In the genomic region with DNA sequence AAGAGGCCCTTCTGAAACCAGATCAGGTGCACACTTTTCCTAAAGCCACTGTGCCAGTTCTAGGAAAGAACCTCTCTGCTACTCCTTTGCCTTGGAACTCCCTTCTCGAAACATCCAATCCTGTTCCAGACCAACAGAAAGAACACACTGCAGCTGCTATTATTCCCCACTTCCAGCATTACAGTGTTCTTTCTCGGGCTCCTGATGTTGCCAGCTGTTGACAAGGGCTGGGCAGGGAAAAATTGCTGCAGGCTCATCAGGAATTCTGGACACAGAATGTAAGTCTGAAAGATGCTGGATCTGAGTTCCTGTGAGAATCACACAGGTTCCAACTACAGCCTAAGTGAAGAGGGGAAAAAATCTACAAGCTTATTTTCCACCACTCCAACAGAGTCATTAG, we compare ENCODE assay signal across 17 cellular contexts. TPM values are rescaled to one million over a fixed set of nuclear protein-coding genes. Genes with fewer than 3 reads are reported as not detected.
DNase-seq lines count a peak whose midpoint lies in the region; ATAC-seq, FAIRE-seq and TF ChIP-seq lines count a peak whose summit lies in the region.
"Had no signal": no experiment of that assay in that cellular context is flagged by ENCODE, and none has a peak within 500 bp of the region (broad histone marks: within the 10 kb centered on the region; RNA-seq: fewer than 3 reads in every experiment).

No MANE protein-coding gene starts in this region.

- no peak overlapping the region for H2AFZ ChIP-seq in astrocyte (ENCODE audit: low read depth, low read length)
- H2AFZ ChIP-seq in trophoblast cell (ENCODE audit: insufficient read depth, low read length, poor library complexity), result no peak overlapping the region

- H3K9me3 Mint-ChIP-seq in astrocyte (ENCODE audit: unreplicated experiment) (no peaks in the 10 kb centered on the region), immature natural killer cell (no peaks in the 10 kb centered on the region)
- H3K9me3 Mint-ChIP-seq: activated naive CD4-positive, alpha-beta T cell treated with anti-CD3 and anti-CD28 coated beads, Interleukin-2, amount 50 U/mL, for 24 hours; T-helper 2 cell treated with Interferon-gamma antibody and Interleukin-4, amounts not matched to agents 5 μg/mL and 100 μg/mL, for 36 hours had no signal

- intact Hi-C loops in left ventricle myocardium inferior (cut with micrococcal nuclease), result no loop called here
- intact Hi-C loops in transverse colon (cut with DNase I; ENCODE audit: low total_unique reads), result no loop called here

- no peak for FAIRE-seq in astrocyte (lab: Jason Lieb, UNC)
- FAIRE-seq: pancreas had no signal

- no peak overlapping the region for H3K23ac ChIP-seq in trophoblast cell (ENCODE audit: low read length)

- H3K4me3 Mint-ChIP-seq in astrocyte (ENCODE audit: unreplicated experiment) (no peak overlapping the region), immature natural killer cell (no peak overlapping the region)
- H3K4me3 Mint-ChIP-seq: activated naive CD4-positive, alpha-beta T cell treated with anti-CD3 and anti-CD28 coated beads, Interleukin-2, amount 50 U/mL, for 24 hours; T-helper 2 cell treated with Interferon-gamma antibody and Interleukin-4, amounts not matched to agents 5 μg/mL and 100 μg/mL, for 36 hours had no signal

- H3K4me3 ChIP-seq in astrocyte (ENCODE audit: insufficient read depth, low read depth, low read length), result no peak overlapping the region
- peak overlapping the region; percentile 13 for H3K4me3 ChIP-seq in left ventricle myocardium inferior
- H3K4me3 ChIP-seq in trophoblast cell (ENCODE audit: low read depth, low read length), result no peak overlapping the region
- no peak overlapping the region for H3K4me3 ChIP-seq in transverse colon
- H3K4me3 ChIP-seq: pancreas had no signal

- in situ Hi-C loops in transverse colon (cut with MboI; ENCODE audit: low pct_ligation_motif_present in 1 of 4, low pct_unique_long_range_greater_than_20kb in 1 of 4, low sequenced_read_pairs in 3 of 4), result no loop called here

- H3K36me3 Mint-ChIP-seq in astrocyte (ENCODE audit: low read depth, unreplicated experiment) (no peaks in the 10 kb centered on the region), immature natural killer cell (no peaks in the 10 kb centered on the region)
- H3K36me3 Mint-ChIP-seq: activated naive CD4-positive, alpha-beta T cell treated with anti-CD3 and anti-CD28 coated beads, Interleukin-2, amount 50 U/mL, for 24 hours had no signal

- no peak overlapping the region for H3K14ac ChIP-seq in trophoblast cell (ENCODE audit: low read length)

- H3K4me1 ChIP-seq in astrocyte (ENCODE audit: insufficient read depth, low read length), result peaks cover 4% of the 10 kb centered on the region
- peaks cover 50% of the 10 kb centered on the region for H3K4me1 ChIP-seq in left ventricle myocardium inferior
- peaks cover 20 to 27% of the 10 kb centered on the region in 2 experiments for H3K4me1 ChIP-seq in trophoblast cell (ENCODE audit: control insufficient read depth in 1 of 2, insufficient read depth in 2 of 2, low read length in 2 of 2)
- peaks cover 0 to 20% (median 11%) of the 10 kb centered on the region in 4 donors for H3K4me1 ChIP-seq in transverse colon
- H3K4me1 ChIP-seq: BE2C, pancreas had no signal

- H3K4ac ChIP-seq in trophoblast cell (ENCODE audit: low read depth, low read length), result no peak overlapping the region

- TF ChIP-seq CTCF in astrocyte (IDR thresholded peaks at IDR 0.05; ENCODE audit: insufficient read depth, low read depth, low read length) (no peak), left ventricle myocardium inferior (IDR thresholded peaks at IDR 0.05; ENCODE audit: borderline replicate concordance) (no peak), transverse colon (IDR thresholded peaks at IDR 0.05) (no peak)

- H2AK5ac ChIP-seq in trophoblast cell (ENCODE audit: low read length), result no peak overlapping the region

- H3K4me2 ChIP-seq in astrocyte (ENCODE audit: low read length) (peak overlapping the region; percentile 24), trophoblast cell (ENCODE audit: low read length) (peak overlapping the region; percentile 8)

- peaks cover 25% of the 10 kb centered on the region for H3K4me1 Mint-ChIP-seq in astrocyte (ENCODE audit: low read depth, unreplicated experiment)
- H3K4me1 Mint-ChIP-seq in immature natural killer cell, result no peaks in the 10 kb centered on the region

- H3K79me2 ChIP-seq in astrocyte (ENCODE audit: insufficient read depth, low read length) (no peaks in the 10 kb centered on the region), trophoblast cell (ENCODE audit: control insufficient read depth, insufficient read depth, low read length, poor library complexity) (no peaks in the 10 kb centered on the region)

- peak overlapping the region; percentile 23 for H2BK120ac ChIP-seq in trophoblast cell (ENCODE audit: insufficient read depth, low read length, poor library complexity)

- H3K27ac Mint-ChIP-seq in astrocyte (ENCODE audit: unreplicated experiment), result no peak overlapping the region
- no peak overlapping the region for H3K27ac Mint-ChIP-seq in immature natural killer cell
- H3K27ac Mint-ChIP-seq: activated naive CD4-positive, alpha-beta T cell treated with anti-CD3 and anti-CD28 coated beads, Interleukin-2, amount 50 U/mL, for 24 hours; T-helper 2 cell treated with Interferon-gamma antibody and Interleukin-4, amounts not matched to agents 5 μg/mL and 100 μg/mL, for 36 hours had no signal

- H3K27me3 ChIP-seq in astrocyte (ENCODE audit: insufficient read depth, low read length) (no peaks in the 10 kb centered on the region), left ventricle myocardium inferior (ENCODE audit: low read depth) (no peaks in the 10 kb centered on the region), trophoblast cell (ENCODE audit: insufficient read depth, low read length) (no peaks in the 10 kb centered on the region), transverse colon (no peaks in the 10 kb centered on the region)
- H3K27me3 ChIP-seq: BE2C, pancreas had no signal

- no peak overlapping the region for H3K9ac ChIP-seq in astrocyte (ENCODE audit: low read length)
- no peak overlapping the region for H3K9ac ChIP-seq in trophoblast cell (ENCODE audit: low read length)

- peak overlapping the region; percentile 20 for H4K91ac ChIP-seq in trophoblast cell (ENCODE audit: low read depth, low read length)

- DNase-seq in astrocyte (ENCODE audit: low read depth) (no peak), left ventricle myocardium inferior (peak; percentile 36), trophoblast cell (no peak), transverse colon (no peak), immature natural killer cell (no peak)
- DNase-seq: activated CD4-positive, alpha-beta T cell treated with anti-CD3 and anti-CD28 coated beads for 4 hours; activated T-cell treated with anti-CD3 and anti-CD28 coated beads for 4 hours; BE2C; caudate nucleus; DMS 273 treated with DMSO at 0.1 percent for 48 hours; GOT3; NCI-H187 treated with DMSO at 0.1 percent for 48 hours; pancreas had no signal

- no peak for ATAC-seq in GM21825 (IDR thresholded peaks at IDR 0.05; ENCODE audit: unreplicated experiment)
- ATAC-seq in HG03159 (IDR thresholded peaks at IDR 0.05; ENCODE audit: unreplicated experiment), result no peak

- H3K18ac ChIP-seq in trophoblast cell (ENCODE audit: low read length), result no peak overlapping the region

- WGBS in trophoblast cell (ENCODE audit: extremely low coverage, insufficient coverage, insufficient read length), result no CpG with 5 or more reads among the region's 2 CpGs
- 52 to 78% methylated on average over 1 to 2 of the region's 2 CpGs for WGBS in transverse colon (ENCODE audit: low coverage in 1 of 2), 2 donors

- peaks cover 23% of the 10 kb centered on the region for H3K79me1 ChIP-seq in trophoblast cell (ENCODE audit: low read length)

- TF ChIP-seq POLR2A in transverse colon (IDR thresholded peaks at IDR 0.05), result no peak

- peaks cover 2% of the 10 kb centered on the region for H3K27me3 Mint-ChIP-seq in astrocyte (ENCODE audit: low read depth, unreplicated experiment)
- peaks cover 0 to 1% (median 1%) of the 10 kb centered on the region in 3 donors for H3K27me3 Mint-ChIP-seq in immature natural killer cell (ENCODE audit: low read depth in 3 of 3)
- H3K27me3 Mint-ChIP-seq: activated naive CD4-positive, alpha-beta T cell treated with anti-CD3 and anti-CD28 coated beads, Interleukin-2, amount 50 U/mL, for 24 hours had no signal

- H4K12ac ChIP-seq in trophoblast cell (ENCODE audit: low read depth, low read length), result no peak overlapping the region

- no peak for TF ChIP-seq EP300 in transverse colon (IDR thresholded peaks at IDR 0.05; ENCODE audit: low read depth)

- no peak overlapping the region for H3K27ac ChIP-seq in astrocyte (ENCODE audit: low read depth, low read length)
- H3K27ac ChIP-seq in left ventricle myocardium inferior (replicated peaks), result peak overlapping the region; percentile 86
- H3K27ac ChIP-seq in trophoblast cell (ENCODE audit: low read depth, low read length), result peak overlapping the region; percentile 63
- peak overlapping the region; percentile 62 to 71 (median 68) for H3K27ac ChIP-seq in transverse colon

- H3K9me3 ChIP-seq in astrocyte (ENCODE audit: insufficient read depth, low read depth, low read length), result no peaks in the 10 kb centered on the region
- H3K9me3 ChIP-seq in left ventricle myocardium inferior (replicated peaks), result no peaks in the 10 kb centered on the region
- no peaks in the 10 kb centered on the region for H3K9me3 ChIP-seq in trophoblast cell (ENCODE audit: insufficient read depth, low read depth, low read length)
- no peaks in the 10 kb centered on the region for H3K9me3 ChIP-seq in transverse colon
- H3K9me3 ChIP-seq: BE2C, pancreas had no signal

- no peaks in the 10 kb centered on the region for H4K20me1 ChIP-seq in astrocyte (ENCODE audit: insufficient read depth, low read length)

- no peak overlapping the region for H4K8ac ChIP-seq in trophoblast cell (ENCODE audit: low read depth, low read length)

- peak overlapping the region; percentile 36 for H2BK5ac ChIP-seq in trophoblast cell (ENCODE audit: low read depth, low read length, poor library complexity)

- H3K36me3 ChIP-seq in astrocyte (ENCODE audit: insufficient read depth, low read length) (no peaks in the 10 kb centered on the region), left ventricle myocardium inferior (no peaks in the 10 kb centered on the region), trophoblast cell (ENCODE audit: control insufficient read depth in 1 of 2, insufficient read depth in 2 of 2, low read length in 2 of 2) (no peaks in the 10 kb centered on the region), transverse colon (no peaks in the 10 kb centered on the region)
- H3K36me3 ChIP-seq: BE2C, pancreas had no signal

- peak overlapping the region; percentile 10 for H2BK12ac ChIP-seq in trophoblast cell (ENCODE audit: low read length)

RNA-seq across cellular contexts. Expression of gene KIAA0040, which starts 8.1 kb away (rescaled TPM):
- total RNA-seq in astrocyte (5.0 and 5.2 TPM in 2 replicates), left ventricle myocardium inferior (12.8 TPM), transverse colon (10 to 100 TPM; 17.5 to 35.5 (median 21.2) TPM)
- 101 and 110 TPM in 2 replicates for polyA plus RNA-seq in trophoblast cell (2013)
- 10 to 100 TPM; 11.8 to 23.6 (median 14.0) TPM for polyA plus RNA-seq in immature natural killer cell
